Comparison of ENCODE assay signal across 8 cellular contexts in genomic region chr10:84352251-84352842, GRCh38. TPM values are rescaled to one million over a fixed set of nuclear protein-coding genes. Genes with fewer than 3 reads are reported as not detected.
DNase-seq lines count a peak whose midpoint lies in the region; ATAC-seq and TF ChIP-seq lines count a peak whose summit lies in the region.

No MANE protein-coding gene starts in this region.

- H3K9me3 ChIP-seq in HEK293 (ENCODE audit: control insufficient read depth, insufficient read depth, low read depth, low read length): no peaks in the 10 kb centered on the region
- no peaks in the 10 kb centered on the region for H3K9me3 ChIP-seq in MM.1S (replicated peaks; ENCODE audit: insufficient read depth, low read length)
- H3K9me3 ChIP-seq in mesenchymal stem cell (ENCODE audit: control insufficient read depth, low read length): no peaks in the 10 kb centered on the region

- H3K27ac ChIP-seq in HEK293 (ENCODE audit: extremely low read depth, low read depth, low read length): no peak overlapping the region
- H3K27ac ChIP-seq in MM.1S (ENCODE audit: low read length): no peak overlapping the region
- no peak overlapping the region for H3K27ac ChIP-seq in mesenchymal stem cell (ENCODE audit: low read length, poor library complexity, severe bottlenecking)

- H3K14ac ChIP-seq in mesenchymal stem cell (ENCODE audit: low read length in 2 of 2): no peak overlapping the region

- 100% methylated on average over 2 of the region's 7 CpGs for WGBS in mesenchymal stem cell

- H3K9me2 ChIP-seq in MM.1S (replicated peaks; ENCODE audit: insufficient read depth, low read length): no peaks in the 10 kb centered on the region

- H2AFZ ChIP-seq in MM.1S (ENCODE audit: low read length) (no peak overlapping the region), mesenchymal stem cell (ENCODE audit: low read depth, low read length) (no peak overlapping the region)

- no peak overlapping the region for H3K4ac ChIP-seq in mesenchymal stem cell (ENCODE audit: low read depth in 1 of 2, low read length in 2 of 2)

- H3K4me1 ChIP-seq in HEK293 (ENCODE audit: control insufficient read depth, insufficient read depth, low read length): peaks cover 11% of the 10 kb centered on the region; the same call in 1 of the 2 replicates
- H3K4me1 ChIP-seq in MM.1S (ENCODE audit: low read length): no peaks in the 10 kb centered on the region
- peaks cover 7% of the 10 kb centered on the region for H3K4me1 ChIP-seq in mesenchymal stem cell (ENCODE audit: control insufficient read depth, insufficient read depth, low read depth, low read length)

- peak overlapping the region; percentile 21 for H3K4me3 Mint-ChIP-seq in stimulated activated effector memory CD8-positive, alpha-beta T cell treated with anti-CD3 and anti-CD28 coated beads, Interleukin-12 subunit alpha, Interleukin-12 subunit beta, amount 100 ng/mL, for 72 hours

- H3K9ac ChIP-seq in MM.1S (ENCODE audit: low read length): no peak overlapping the region
- H3K9ac ChIP-seq in mesenchymal stem cell (ENCODE audit: low read length): no peak overlapping the region

- TF ChIP-seq CTCF in HEK293 (tag by site-specific recombination; IDR thresholded peaks at IDR 0.05) (peak; percentile 50), MM.1S (IDR thresholded peaks at IDR 0.05; ENCODE audit: low read length) (peak; percentile 84)

- peaks cover 10% of the 10 kb centered on the region for H3K36me3 Mint-ChIP-seq in stimulated activated effector memory CD8-positive, alpha-beta T cell treated with anti-CD3 and anti-CD28 coated beads, Interleukin-12 subunit alpha, Interleukin-12 subunit beta, amount 100 ng/mL, for 72 hours

- H4K8ac ChIP-seq in mesenchymal stem cell (ENCODE audit: low read length): no peak overlapping the region

- peak; percentile 10 for DNase-seq in NK-92 treated with Interleukin-12 subunit alpha and Interleukin-12 subunit beta, amount 100 ng/mL, for 24 hours (lab: John Stamatoyannopoulos, UW)
- no peak for DNase-seq in NK-92 (lab: John Stamatoyannopoulos, UW; ENCODE audit: unreplicated experiment)
- peak; percentile 65 for DNase-seq in MM.1S
- peak; percentile 68 for DNase-seq in activated CD4-positive, alpha-beta T cell treated with anti-CD3 and anti-CD28 coated beads, Interleukin-2, amount 50 U/mL, for 1 hour
- DNase-seq in dermis blood vessel endothelial cell: peak; percentile 85
- peak; percentile 70 for DNase-seq in mesenchymal stem cell
- DNase-seq in stimulated activated effector memory CD8-positive, alpha-beta T cell treated with anti-CD3 and anti-CD28 coated beads, Interleukin-12 subunit alpha, Interleukin-12 subunit beta, amount 100 ng/mL, for 72 hours (ENCODE audit: low spot score in 2 of 2): peak; percentile 48 to 73

- H3K27ac Mint-ChIP-seq in stimulated activated effector memory CD8-positive, alpha-beta T cell treated with anti-CD3 and anti-CD28 coated beads, Interleukin-12 subunit alpha, Interleukin-12 subunit beta, amount 100 ng/mL, for 72 hours: no peak overlapping the region

- H2BK5ac ChIP-seq in mesenchymal stem cell (ENCODE audit: low read depth, low read length, poor library complexity, severe bottlenecking): no peak overlapping the region

- peaks cover 14% of the 10 kb centered on the region for H3K79me2 ChIP-seq in MM.1S (ENCODE audit: low read length)

- H4K20me1 ChIP-seq in MM.1S (ENCODE audit: insufficient read depth, low read length): no peaks in the 10 kb centered on the region

- H2BK120ac ChIP-seq in mesenchymal stem cell (ENCODE audit: low read depth, low read length): no peak overlapping the region

- H3K4me2 ChIP-seq in MM.1S (ENCODE audit: low read depth, low read length): no peak overlapping the region
- H3K4me2 ChIP-seq in mesenchymal stem cell (ENCODE audit: low read length, poor library complexity, severe bottlenecking): no peak overlapping the region

- H2BK12ac ChIP-seq in mesenchymal stem cell (ENCODE audit: low read length in 2 of 2): no peak overlapping the region

- H2AK5ac ChIP-seq in mesenchymal stem cell (ENCODE audit: low read length, severe bottlenecking): peak overlapping the region; percentile 66

- peaks cover 70% of the 10 kb centered on the region for H3K4me1 Mint-ChIP-seq in stimulated activated effector memory CD8-positive, alpha-beta T cell treated with anti-CD3 and anti-CD28 coated beads, Interleukin-12 subunit alpha, Interleukin-12 subunit beta, amount 100 ng/mL, for 72 hours

- no peak overlapping the region for H4K91ac ChIP-seq in mesenchymal stem cell (ENCODE audit: low read length)

- no peak overlapping the region for H3K4me3 ChIP-seq in HEK293 (ENCODE audit: low read depth, low read length)
- H3K4me3 ChIP-seq in MM.1S (ENCODE audit: low read length): no peak overlapping the region
- H3K4me3 ChIP-seq in mesenchymal stem cell (ENCODE audit: insufficient read depth in 1 of 2, low read depth in 1 of 2, low read length in 2 of 2): no peak overlapping the region

- no peak overlapping the region for H3K23ac ChIP-seq in mesenchymal stem cell (ENCODE audit: low read length in 2 of 2)

- H2BK15ac ChIP-seq in mesenchymal stem cell (ENCODE audit: low read depth, poor library complexity, severe bottlenecking): no peak overlapping the region

- ATAC-seq in stimulated activated effector memory CD8-positive, alpha-beta T cell treated with anti-CD3 and anti-CD28 coated beads, Interleukin-12 subunit alpha, Interleukin-12 subunit beta, amount 100 ng/mL, for 72 hours: peak; percentile 88

- POLR2A ChIA-PET in HEK293 (lab: Yijun Ruan, JAX): interaction anchor here (0.8 kb wide), 1 partner anchor 24 kb away, joined by 6 read pairs; the partner anchor contains the start of gene CCSER2

- H3K36me3 ChIP-seq in HEK293 (ENCODE audit: control insufficient read depth in 2 of 2, insufficient read depth in 1 of 2, low read length in 2 of 2) (no peaks in the 10 kb centered on the region), MM.1S (replicated peaks; ENCODE audit: insufficient read depth, low read length) (no peaks in the 10 kb centered on the region), mesenchymal stem cell (ENCODE audit: control insufficient read depth in 1 of 2, insufficient read depth in 2 of 2, low read depth in 1 of 2, low read length in 2 of 2) (no peaks in the 10 kb centered on the region)

- peaks cover 12% of the 10 kb centered on the region for H3K79me1 ChIP-seq in mesenchymal stem cell (replicated peaks; ENCODE audit: low read length, poor library complexity, severe bottlenecking)

- no peaks in the 10 kb centered on the region for H3F3A ChIP-seq in MM.1S (ENCODE audit: insufficient read depth, low read length)

- no peaks in the 10 kb centered on the region for H3K9me3 Mint-ChIP-seq in stimulated activated effector memory CD8-positive, alpha-beta T cell treated with anti-CD3 and anti-CD28 coated beads, Interleukin-12 subunit alpha, Interleukin-12 subunit beta, amount 100 ng/mL, for 72 hours

- CTCF ChIA-PET in HEK293 (lab: Yijun Ruan, JAX): interaction anchor here (0.5 to 2.4 kb wide), 27 partner anchors 8 to 404 kb away, joined by 3 to 18 read pairs (median 4); partner anchors contain the start of gene CCSER2

- no peak overlapping the region for H3K18ac ChIP-seq in mesenchymal stem cell (ENCODE audit: low read depth in 1 of 2, low read length in 2 of 2)

- H3K27me3 ChIP-seq in MM.1S (replicated peaks; ENCODE audit: insufficient read depth, low read length): no peaks in the 10 kb centered on the region
- H3K27me3 ChIP-seq in mesenchymal stem cell (ENCODE audit: control insufficient read depth in 1 of 2, insufficient read depth in 1 of 2, low read length in 2 of 2): no peaks in the 10 kb centered on the region

TF ChIP-seq in HEK293, 187 proteins besides CTCF, POLR2A, EP300 and RAD21 (continues in another document):
- TF ChIP-seq ZNF654 (tag by site-specific recombination; IDR thresholded peaks at IDR 0.05; ENCODE audit: low read depth): peak; percentile 82
- TF ChIP-seq ZFHX2 (tag by site-specific recombination; conservative IDR thresholded peaks at IDR 0.05): 0 out of 2 replicates have a peak, but pooled peaks have one; percentile 33
- TF ChIP-seq ZNF140 (tag by site-specific recombination; IDR thresholded peaks at IDR 0.05): no peak
- TF ChIP-seq ATF2 (tag by site-specific recombination; IDR thresholded peaks at IDR 0.05; ENCODE audit: low read depth): no peak
- TF ChIP-seq EGR2 (tag by site-specific recombination; IDR thresholded peaks at IDR 0.05; ENCODE audit: low read depth): peak; percentile 33; the same call in 1 of the 2 replicates
- no peak for TF ChIP-seq ZNF174 (tag by site-specific recombination; IDR thresholded peaks at IDR 0.05)
- TF ChIP-seq ZNF704 (tag by site-specific recombination; IDR thresholded peaks at IDR 0.05): no peak
- no peak for TF ChIP-seq ZNF677 (tag by site-specific recombination; IDR thresholded peaks at IDR 0.05)
- no peak for TF ChIP-seq ZNF600 (tag by site-specific recombination; IDR thresholded peaks at IDR 0.05)
- no peak for TF ChIP-seq ZNF366 (tag by site-specific recombination; conservative IDR thresholded peaks at IDR 0.05)

RNA-seq across cellular contexts. Expression of gene CCSER2, which starts 24.0 kb away (rescaled TPM):
- total RNA-seq in dermis blood vessel endothelial cell: 22.5 and 32.7 TPM in 2 replicates
- polyA plus RNA-seq in mesenchymal stem cell (2013, experiment 1 of 2): 58.4 TPM
- polyA plus RNA-seq in mesenchymal stem cell (2013, experiment 2 of 2): 56.6 TPM
